ENCODE assay signal across 1 cellular context in genomic region chr4:56307423-56307822, GRCh38.
TF ChIP-seq lines count a peak whose summit lies in the region.

No MANE protein-coding gene starts in this region.

TF ChIP-seq in IMR-90, 13 proteins besides CTCF, POLR2A, EP300 and RAD21 (continued from another document):
- TF ChIP-seq ELK1 (IDR thresholded peaks at IDR 0.05; ENCODE audit: borderline replicate concordance, low read depth, low read length) (no peak), SMC3 (IDR thresholded peaks at IDR 0.05; ENCODE audit: low read depth, low read length) (no peak), BHLHE40 (IDR thresholded peaks at IDR 0.05; ENCODE audit: low read depth, low read length) (no peak), CEBPB (IDR thresholded peaks at IDR 0.05; ENCODE audit: low read depth, low read length) (no peak), FOS (IDR thresholded peaks at IDR 0.05; ENCODE audit: low read depth, low read length) (no peak), MXI1 (IDR thresholded peaks at IDR 0.05; ENCODE audit: borderline replicate concordance, low read depth, low read length) (no peak)
